1 cellular context compared by ENCODE assay signal in the genomic region with DNA sequence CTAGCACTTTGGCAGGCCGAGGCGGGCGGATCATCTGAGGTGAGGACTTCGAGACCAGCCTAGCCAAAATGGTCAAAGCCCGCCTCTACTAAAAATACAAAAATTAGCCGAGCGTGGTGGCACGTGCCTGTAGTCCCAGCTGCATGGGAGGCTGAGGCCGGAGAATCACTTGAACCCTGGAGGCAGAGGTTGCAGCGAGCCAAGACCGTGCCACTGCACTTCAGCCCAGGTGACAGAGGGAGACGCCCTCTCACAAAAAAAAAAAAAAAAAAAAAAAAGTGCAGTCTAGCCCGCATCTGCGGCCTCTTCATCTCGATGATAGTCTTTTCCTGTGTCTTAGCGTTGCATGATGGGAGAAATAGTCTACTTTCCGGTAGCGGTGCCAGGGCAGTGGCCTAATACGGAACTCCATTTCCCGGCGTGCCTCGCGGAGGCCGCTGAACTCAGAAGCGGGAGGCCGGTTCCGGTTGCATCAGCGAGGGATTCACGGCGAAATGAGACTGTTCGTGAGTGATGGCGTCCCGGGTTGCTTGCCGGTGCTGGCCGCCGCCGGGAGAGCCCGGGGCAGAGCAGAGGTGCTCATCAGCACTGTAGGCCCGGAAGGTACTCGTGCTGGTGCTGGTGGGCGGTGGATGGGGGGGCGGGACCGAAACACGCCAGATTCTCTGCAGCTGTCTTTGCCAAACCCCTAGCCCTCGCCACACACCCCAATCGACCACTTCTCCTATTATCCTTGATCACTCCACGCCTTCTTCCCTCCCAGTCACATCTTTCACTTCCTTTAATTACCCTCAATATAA.
TF ChIP-seq lines count a peak whose summit lies in the region.

TSS of gene MARS1 (plus strand) at position 472 of the 800 bp plus-strand sequence. CDS start at position 495, 23 bp downstream.

TF ChIP-seq in K562, 482 proteins besides CTCF, POLR2A, EP300 and RAD21 (continued from another document and continues in another):
- TF ChIP-seq, protein P1, sequence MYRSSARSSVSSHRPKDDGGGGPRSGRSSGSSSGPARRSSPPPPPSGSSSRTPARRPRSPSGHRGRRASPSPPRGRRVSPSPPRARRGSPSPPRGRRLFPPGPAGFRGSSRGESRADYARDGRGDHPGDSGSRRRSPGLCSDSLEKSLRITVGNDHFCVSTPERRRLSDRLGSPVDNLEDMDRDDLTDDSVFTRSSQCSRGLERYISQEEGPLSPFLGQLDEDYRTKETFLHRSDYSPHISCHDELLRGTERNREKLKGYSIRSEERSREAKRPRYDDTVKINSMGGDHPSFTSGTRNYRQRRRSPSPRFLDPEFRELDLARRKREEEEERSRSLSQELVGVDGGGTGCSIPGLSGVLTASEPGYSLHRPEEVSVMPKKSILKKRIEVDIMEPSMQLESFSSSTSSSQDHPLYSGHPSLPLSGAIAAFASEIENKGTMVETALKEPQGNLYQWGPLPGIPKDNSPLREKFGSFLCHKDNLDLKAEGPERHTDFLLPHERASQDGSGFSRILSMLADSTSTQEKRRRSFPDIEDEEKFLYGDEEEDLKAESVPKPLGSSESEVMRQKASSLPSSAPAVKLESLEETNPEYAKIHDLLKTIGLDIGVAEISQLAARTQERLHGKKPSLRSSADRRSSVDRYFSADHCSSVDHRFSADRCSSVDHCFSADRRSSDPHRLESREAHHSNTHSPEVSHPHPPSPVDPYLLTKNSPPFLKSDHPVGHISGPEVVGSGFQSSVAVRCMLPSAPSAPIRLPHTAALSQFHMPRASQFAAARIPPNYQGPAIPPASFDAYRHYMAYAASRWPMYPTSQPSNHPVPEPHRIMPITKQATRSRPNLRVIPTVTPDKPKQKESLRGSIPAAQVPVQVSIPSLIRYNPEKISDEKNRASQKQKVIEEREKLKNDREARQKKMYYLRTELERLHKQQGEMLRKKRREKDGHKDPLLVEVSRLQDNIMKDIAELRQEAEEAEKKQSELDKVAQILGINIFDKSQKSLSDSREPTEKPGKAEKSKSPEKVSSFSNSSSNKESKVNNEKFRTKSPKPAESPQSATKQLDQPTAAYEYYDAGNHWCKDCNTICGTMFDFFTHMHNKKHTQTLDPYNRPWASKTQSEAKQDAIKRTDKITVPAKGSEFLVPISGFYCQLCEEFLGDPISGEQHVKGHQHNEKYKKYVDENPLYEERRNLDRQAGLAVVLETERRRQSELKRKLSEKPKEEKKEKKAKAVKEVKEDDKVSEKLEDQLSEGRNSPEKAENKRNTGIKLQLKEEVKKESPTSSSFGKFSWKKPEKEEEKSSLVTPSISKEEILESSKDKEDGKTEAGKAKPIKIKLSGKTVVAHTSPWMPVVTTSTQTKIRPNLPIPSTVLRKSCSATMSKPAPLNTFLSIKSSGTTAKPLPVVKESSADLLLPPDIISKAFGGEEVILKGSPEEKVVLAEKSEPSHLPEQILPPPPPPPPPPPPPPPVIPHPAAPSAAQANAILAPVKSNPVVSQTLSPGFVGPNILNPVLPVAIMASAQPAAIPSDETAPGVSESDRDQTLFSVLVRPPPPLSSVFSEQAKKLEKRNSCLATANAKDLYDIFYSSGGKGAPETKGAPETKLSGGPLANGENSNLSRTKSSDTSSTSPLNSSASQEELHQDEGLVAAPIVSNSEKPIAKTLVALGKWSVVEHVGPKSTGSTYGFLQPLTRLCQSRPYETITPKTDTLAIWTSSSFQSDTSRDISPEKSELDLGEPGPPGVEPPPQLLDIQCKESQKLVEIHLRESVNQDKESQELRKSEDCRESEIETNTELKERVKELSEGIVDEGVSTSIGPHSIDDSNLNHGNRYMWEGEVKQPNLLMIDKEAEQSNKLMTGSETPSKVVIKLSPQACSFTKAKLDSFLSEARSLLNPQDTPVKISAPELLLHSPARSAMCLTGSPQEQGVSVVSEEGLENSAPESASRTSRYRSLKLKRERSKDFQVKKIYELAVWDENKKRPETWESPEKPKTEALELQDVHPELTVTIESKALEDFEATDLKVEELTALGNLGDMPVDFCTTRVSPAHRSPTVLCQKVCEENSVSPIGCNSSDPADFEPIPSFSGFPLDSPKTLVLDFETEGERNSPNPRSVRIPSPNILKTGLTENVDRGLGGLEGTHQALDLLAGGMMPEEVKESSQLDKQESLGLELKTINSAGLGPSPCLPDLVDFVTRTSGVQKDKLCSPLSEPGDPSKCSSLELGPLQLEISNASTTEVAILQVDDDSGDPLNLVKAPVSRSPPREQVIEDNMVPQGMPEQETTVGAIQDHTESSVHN (IDR thresholded peaks at IDR 0.05; ENCODE audit: borderline replicate concordance in 1 of 2, low read depth in 1 of 2), result no peak
- TF ChIP-seq U2AF1 (optimal IDR thresholded peaks at IDR 0.05; ENCODE audit: low read depth, low read length) (no peak), EZH2 (IDR thresholded peaks at IDR 0.05; ENCODE audit: borderline replicate concordance, low read depth, low read length) (no peak), MAFF (IDR thresholded peaks at IDR 0.05; ENCODE audit: low read length) (no peak), THRB (CRISPR knock-in tag; conservative IDR thresholded peaks at IDR 0.05) (no peak), MCM7 (IDR thresholded peaks at IDR 0.05) (no peak), NR1H2 (CRISPR knock-in tag; IDR thresholded peaks at IDR 0.05) (no peak), COPS2 (conservative IDR thresholded peaks at IDR 0.05) (no peak), ZNF280B (CRISPR knock-in tag; IDR thresholded peaks at IDR 0.05) (no peak), MAFG (tag; conservative IDR thresholded peaks at IDR 0.05) (no peak), CHCHD3 (CRISPR knock-in tag; IDR thresholded peaks at IDR 0.05) (no peak), PHTF2 (CRISPR knock-in tag; IDR thresholded peaks at IDR 0.05) (no peak), MECOM (CRISPR knock-in tag; IDR thresholded peaks at IDR 0.05) (no peak), SMARCA5 (IDR thresholded peaks at IDR 0.05) (peak; percentile 51; the same call in 1 of the 2 replicates), BRCA1 (IDR thresholded peaks at IDR 0.05) (no peak), BRCA1 (CRISPR knock-in tag; IDR thresholded peaks at IDR 0.05) (no peak), CTBP1 (IDR thresholded peaks at IDR 0.05; ENCODE audit: borderline replicate concordance) (0 out of 2 replicates have a peak, but pooled peaks have one; percentile 31), SIX5 (IDR thresholded peaks at IDR 0.05; ENCODE audit: borderline replicate concordance in 1 of 2, insufficient read depth in 1 of 2, low read depth in 1 of 2, low read length in 2 of 2) (peak; percentile 77 to 80; a peak in 3 of 4 replicates), NFXL1 (CRISPR knock-in tag; IDR thresholded peaks at IDR 0.05) (no peak)
- TF ChIP-seq, protein P2, sequence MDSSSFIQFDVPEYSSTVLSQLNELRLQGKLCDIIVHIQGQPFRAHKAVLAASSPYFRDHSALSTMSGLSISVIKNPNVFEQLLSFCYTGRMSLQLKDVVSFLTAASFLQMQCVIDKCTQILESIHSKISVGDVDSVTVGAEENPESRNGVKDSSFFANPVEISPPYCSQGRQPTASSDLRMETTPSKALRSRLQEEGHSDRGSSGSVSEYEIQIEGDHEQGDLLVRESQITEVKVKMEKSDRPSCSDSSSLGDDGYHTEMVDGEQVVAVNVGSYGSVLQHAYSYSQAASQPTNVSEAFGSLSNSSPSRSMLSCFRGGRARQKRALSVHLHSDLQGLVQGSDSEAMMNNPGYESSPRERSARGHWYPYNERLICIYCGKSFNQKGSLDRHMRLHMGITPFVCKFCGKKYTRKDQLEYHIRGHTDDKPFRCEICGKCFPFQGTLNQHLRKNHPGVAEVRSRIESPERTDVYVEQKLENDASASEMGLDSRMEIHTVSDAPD (CRISPR knock-in tag; IDR thresholded peaks at IDR 0.05), result no peak
- TF ChIP-seq, protein P3, sequence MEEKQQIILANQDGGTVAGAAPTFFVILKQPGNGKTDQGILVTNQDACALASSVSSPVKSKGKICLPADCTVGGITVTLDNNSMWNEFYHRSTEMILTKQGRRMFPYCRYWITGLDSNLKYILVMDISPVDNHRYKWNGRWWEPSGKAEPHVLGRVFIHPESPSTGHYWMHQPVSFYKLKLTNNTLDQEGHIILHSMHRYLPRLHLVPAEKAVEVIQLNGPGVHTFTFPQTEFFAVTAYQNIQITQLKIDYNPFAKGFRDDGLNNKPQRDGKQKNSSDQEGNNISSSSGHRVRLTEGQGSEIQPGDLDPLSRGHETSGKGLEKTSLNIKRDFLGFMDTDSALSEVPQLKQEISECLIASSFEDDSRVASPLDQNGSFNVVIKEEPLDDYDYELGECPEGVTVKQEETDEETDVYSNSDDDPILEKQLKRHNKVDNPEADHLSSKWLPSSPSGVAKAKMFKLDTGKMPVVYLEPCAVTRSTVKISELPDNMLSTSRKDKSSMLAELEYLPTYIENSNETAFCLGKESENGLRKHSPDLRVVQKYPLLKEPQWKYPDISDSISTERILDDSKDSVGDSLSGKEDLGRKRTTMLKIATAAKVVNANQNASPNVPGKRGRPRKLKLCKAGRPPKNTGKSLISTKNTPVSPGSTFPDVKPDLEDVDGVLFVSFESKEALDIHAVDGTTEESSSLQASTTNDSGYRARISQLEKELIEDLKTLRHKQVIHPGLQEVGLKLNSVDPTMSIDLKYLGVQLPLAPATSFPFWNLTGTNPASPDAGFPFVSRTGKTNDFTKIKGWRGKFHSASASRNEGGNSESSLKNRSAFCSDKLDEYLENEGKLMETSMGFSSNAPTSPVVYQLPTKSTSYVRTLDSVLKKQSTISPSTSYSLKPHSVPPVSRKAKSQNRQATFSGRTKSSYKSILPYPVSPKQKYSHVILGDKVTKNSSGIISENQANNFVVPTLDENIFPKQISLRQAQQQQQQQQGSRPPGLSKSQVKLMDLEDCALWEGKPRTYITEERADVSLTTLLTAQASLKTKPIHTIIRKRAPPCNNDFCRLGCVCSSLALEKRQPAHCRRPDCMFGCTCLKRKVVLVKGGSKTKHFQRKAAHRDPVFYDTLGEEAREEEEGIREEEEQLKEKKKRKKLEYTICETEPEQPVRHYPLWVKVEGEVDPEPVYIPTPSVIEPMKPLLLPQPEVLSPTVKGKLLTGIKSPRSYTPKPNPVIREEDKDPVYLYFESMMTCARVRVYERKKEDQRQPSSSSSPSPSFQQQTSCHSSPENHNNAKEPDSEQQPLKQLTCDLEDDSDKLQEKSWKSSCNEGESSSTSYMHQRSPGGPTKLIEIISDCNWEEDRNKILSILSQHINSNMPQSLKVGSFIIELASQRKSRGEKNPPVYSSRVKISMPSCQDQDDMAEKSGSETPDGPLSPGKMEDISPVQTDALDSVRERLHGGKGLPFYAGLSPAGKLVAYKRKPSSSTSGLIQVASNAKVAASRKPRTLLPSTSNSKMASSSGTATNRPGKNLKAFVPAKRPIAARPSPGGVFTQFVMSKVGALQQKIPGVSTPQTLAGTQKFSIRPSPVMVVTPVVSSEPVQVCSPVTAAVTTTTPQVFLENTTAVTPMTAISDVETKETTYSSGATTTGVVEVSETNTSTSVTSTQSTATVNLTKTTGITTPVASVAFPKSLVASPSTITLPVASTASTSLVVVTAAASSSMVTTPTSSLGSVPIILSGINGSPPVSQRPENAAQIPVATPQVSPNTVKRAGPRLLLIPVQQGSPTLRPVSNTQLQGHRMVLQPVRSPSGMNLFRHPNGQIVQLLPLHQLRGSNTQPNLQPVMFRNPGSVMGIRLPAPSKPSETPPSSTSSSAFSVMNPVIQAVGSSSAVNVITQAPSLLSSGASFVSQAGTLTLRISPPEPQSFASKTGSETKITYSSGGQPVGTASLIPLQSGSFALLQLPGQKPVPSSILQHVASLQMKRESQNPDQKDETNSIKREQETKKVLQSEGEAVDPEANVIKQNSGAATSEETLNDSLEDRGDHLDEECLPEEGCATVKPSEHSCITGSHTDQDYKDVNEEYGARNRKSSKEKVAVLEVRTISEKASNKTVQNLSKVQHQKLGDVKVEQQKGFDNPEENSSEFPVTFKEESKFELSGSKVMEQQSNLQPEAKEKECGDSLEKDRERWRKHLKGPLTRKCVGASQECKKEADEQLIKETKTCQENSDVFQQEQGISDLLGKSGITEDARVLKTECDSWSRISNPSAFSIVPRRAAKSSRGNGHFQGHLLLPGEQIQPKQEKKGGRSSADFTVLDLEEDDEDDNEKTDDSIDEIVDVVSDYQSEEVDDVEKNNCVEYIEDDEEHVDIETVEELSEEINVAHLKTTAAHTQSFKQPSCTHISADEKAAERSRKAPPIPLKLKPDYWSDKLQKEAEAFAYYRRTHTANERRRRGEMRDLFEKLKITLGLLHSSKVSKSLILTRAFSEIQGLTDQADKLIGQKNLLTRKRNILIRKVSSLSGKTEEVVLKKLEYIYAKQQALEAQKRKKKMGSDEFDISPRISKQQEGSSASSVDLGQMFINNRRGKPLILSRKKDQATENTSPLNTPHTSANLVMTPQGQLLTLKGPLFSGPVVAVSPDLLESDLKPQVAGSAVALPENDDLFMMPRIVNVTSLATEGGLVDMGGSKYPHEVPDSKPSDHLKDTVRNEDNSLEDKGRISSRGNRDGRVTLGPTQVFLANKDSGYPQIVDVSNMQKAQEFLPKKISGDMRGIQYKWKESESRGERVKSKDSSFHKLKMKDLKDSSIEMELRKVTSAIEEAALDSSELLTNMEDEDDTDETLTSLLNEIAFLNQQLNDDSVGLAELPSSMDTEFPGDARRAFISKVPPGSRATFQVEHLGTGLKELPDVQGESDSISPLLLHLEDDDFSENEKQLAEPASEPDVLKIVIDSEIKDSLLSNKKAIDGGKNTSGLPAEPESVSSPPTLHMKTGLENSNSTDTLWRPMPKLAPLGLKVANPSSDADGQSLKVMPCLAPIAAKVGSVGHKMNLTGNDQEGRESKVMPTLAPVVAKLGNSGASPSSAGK (IDR thresholded peaks at IDR 0.05), result peak; percentile 74
- TF ChIP-seq, protein P4, sequence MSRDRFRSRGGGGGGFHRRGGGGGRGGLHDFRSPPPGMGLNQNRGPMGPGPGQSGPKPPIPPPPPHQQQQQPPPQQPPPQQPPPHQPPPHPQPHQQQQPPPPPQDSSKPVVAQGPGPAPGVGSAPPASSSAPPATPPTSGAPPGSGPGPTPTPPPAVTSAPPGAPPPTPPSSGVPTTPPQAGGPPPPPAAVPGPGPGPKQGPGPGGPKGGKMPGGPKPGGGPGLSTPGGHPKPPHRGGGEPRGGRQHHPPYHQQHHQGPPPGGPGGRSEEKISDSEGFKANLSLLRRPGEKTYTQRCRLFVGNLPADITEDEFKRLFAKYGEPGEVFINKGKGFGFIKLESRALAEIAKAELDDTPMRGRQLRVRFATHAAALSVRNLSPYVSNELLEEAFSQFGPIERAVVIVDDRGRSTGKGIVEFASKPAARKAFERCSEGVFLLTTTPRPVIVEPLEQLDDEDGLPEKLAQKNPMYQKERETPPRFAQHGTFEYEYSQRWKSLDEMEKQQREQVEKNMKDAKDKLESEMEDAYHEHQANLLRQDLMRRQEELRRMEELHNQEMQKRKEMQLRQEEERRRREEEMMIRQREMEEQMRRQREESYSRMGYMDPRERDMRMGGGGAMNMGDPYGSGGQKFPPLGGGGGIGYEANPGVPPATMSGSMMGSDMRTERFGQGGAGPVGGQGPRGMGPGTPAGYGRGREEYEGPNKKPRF (IDR thresholded peaks at IDR 0.05; ENCODE audit: low read depth, low read length), result no peak
